26 cellular contexts compared by ENCODE assay signal in the genomic region with DNA sequence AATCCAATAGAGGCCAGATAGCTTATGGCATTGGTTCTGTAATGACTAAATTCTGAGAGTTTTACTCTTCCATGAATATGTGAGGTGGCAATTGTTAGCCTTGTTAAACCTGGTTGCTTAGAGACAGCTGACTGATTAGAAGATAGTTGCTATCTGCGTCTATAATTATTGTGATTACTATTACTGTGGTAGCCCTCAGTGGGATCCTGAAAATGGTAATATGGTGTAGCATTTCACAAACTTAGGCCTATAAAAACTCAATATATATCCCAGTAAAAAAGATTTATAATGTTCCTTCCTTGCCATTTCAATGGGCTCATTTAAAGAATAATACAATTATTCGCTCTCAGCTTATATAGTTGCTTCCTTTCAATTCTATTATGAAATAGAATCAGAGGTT.
"Had no signal": no experiment of that assay in that cellular context is flagged by ENCODE, and none has a peak within 500 bp of the region (broad histone marks: within the 10 kb centered on the region; RNA-seq: fewer than 3 reads in every experiment).

No MANE protein-coding gene starts in this region.

- H3K4me1 Mint-ChIP-seq: naive B cell; stimulated activated naive B cell treated with anti-CD40 and anti-IgM and Interleukin-4, amounts not matched to agents 10 μg/mL and 1 μg/mL and 100 μg/mL, for 72 hours; stimulated activated naive CD8-positive, alpha-beta T cell treated with anti-CD3 and anti-CD28 coated beads, Interleukin-15, amount 100 ng/mL, for 72 hours had no signal

- H3K4me3 ChIP-seq: dorsolateral prefrontal cortex, hepatocyte, left ventricle myocardium inferior, lung, ovary, right atrium auricular region, sigmoid colon, skin epidermis, testis, tibial nerve, upper lobe of right lung, vagina had no signal

- DNase-seq: dorsolateral prefrontal cortex; effector CD8-positive, alpha-beta T cell; foreskin melanocyte; head of caudate nucleus; kidney; left cardiac atrium; left ventricle myocardium inferior; mesenchymal stem cell; midbrain; naive B cell; nephron progenitor cell; ovary; sigmoid colon; stimulated activated CD4-positive, alpha-beta T cell treated with anti-CD3 and anti-CD28 coated beads, Interleukin-2, amount 100 ng/mL, for 24 hours; stimulated activated CD4-positive, alpha-beta T cell treated with anti-CD3 and anti-CD28 coated beads, Interleukin-4, amount 100 ng/mL, for 4 hours; stimulated activated naive B cell treated with anti-CD40 and anti-IgM and Interleukin-4, amounts not matched to agents 10 μg/mL and 1 μg/mL and 100 μg/mL, for 72 hours; stimulated activated naive CD8-positive, alpha-beta T cell treated with anti-CD3 and anti-CD28 coated beads, Interleukin-15, amount 100 ng/mL, for 72 hours; testis; upper lobe of right lung had no signal

- H3K9me3 ChIP-seq: left ventricle myocardium inferior, neutrophil, ovary, right atrium auricular region, sigmoid colon, testis, tibial nerve, upper lobe of right lung, vagina had no signal

- H3K27ac Mint-ChIP-seq: naive B cell; nephron progenitor cell; stimulated activated naive B cell treated with anti-CD40 and anti-IgM and Interleukin-4, amounts not matched to agents 10 μg/mL and 1 μg/mL and 100 μg/mL, for 72 hours; stimulated activated naive CD8-positive, alpha-beta T cell treated with anti-CD3 and anti-CD28 coated beads, Interleukin-15, amount 100 ng/mL, for 72 hours had no signal

- H3K4me3 Mint-ChIP-seq: naive B cell; nephron progenitor cell; stimulated activated naive B cell treated with anti-CD40 and anti-IgM and Interleukin-4, amounts not matched to agents 10 μg/mL and 1 μg/mL and 100 μg/mL, for 72 hours; stimulated activated naive CD8-positive, alpha-beta T cell treated with anti-CD3 and anti-CD28 coated beads, Interleukin-15, amount 100 ng/mL, for 72 hours had no signal

- H3K27me3 ChIP-seq: dorsolateral prefrontal cortex, hepatocyte, neutrophil, ovary, right atrium auricular region, sigmoid colon, testis, tibial nerve, upper lobe of right lung, vagina had no signal

- H3K27ac ChIP-seq: dorsolateral prefrontal cortex, hepatocyte, left ventricle myocardium inferior, neutrophil, ovary, right atrium auricular region, sigmoid colon, skin epidermis, testis, tibial nerve, upper lobe of right lung, vagina had no signal

- H3K36me3 ChIP-seq: left ventricle myocardium inferior, neutrophil, ovary, right atrium auricular region, sigmoid colon, tibial nerve, upper lobe of right lung, vagina had no signal

- H3K27me3 Mint-ChIP-seq: naive B cell; stimulated activated naive B cell treated with anti-CD40 and anti-IgM and Interleukin-4, amounts not matched to agents 10 μg/mL and 1 μg/mL and 100 μg/mL, for 72 hours; stimulated activated naive CD8-positive, alpha-beta T cell treated with anti-CD3 and anti-CD28 coated beads, Interleukin-15, amount 100 ng/mL, for 72 hours had no signal

- H3K4me1 ChIP-seq: left ventricle myocardium inferior, right atrium auricular region, sigmoid colon, testis, upper lobe of right lung, vagina had no signal

- H3K36me3 Mint-ChIP-seq: naive B cell; stimulated activated naive B cell treated with anti-CD40 and anti-IgM and Interleukin-4, amounts not matched to agents 10 μg/mL and 1 μg/mL and 100 μg/mL, for 72 hours had no signal

- H3K9me3 Mint-ChIP-seq: nephron progenitor cell had no signal
